1 cellular context compared by ENCODE assay signal in genomic region chr16:21598676-21599157, GRCh38.
TF ChIP-seq lines count a peak whose summit lies in the region.

No MANE protein-coding gene starts in this region.

TF ChIP-seq in HEK293, 187 proteins besides CTCF, POLR2A, EP300 and RAD21 (continued from another document):
- TF ChIP-seq ZNF645 (tag by site-specific recombination; IDR thresholded peaks at IDR 0.05) (no peak), ZNF776 (tag by site-specific recombination; IDR thresholded peaks at IDR 0.05; ENCODE audit: borderline replicate concordance) (no peak), ZNF121 (tag by site-specific recombination; IDR thresholded peaks at IDR 0.05) (no peak)
